Comparison of ENCODE assay signal across 8 cellular contexts in genomic region chr20:63979549-63980316, GRCh38. TPM values are rescaled to one million over a fixed set of nuclear protein-coding genes. Genes with fewer than 3 reads are reported as not detected.
DNase-seq lines count a peak whose midpoint lies in the region; ATAC-seq lines count a peak whose summit lies in the region.

TSS of gene SAMD10 (minus strand) at chr20:63979642. CDS start at chr20:63979467, 175 bp downstream.

- H3K9me3 ChIP-seq in duodenal mucosa (ENCODE audit: control insufficient read depth in 1 of 2, low read length in 2 of 2): no peaks in the 10 kb centered on the region

- H3K4me1 Mint-ChIP-seq in stimulated activated memory B cell treated with anti-CD40 and anti-IgM and Interleukin-4, amounts not matched to agents 10 μg/mL and 1 μg/mL and 100 μg/mL, for 72 hours: peaks cover 55% of the 10 kb centered on the region

- peak; percentile 50 for DNase-seq in EL
- DNase-seq in NCI-H226: peak; percentile 39
- peak; percentile 58 for DNase-seq in activated CD4-positive, alpha-beta T cell treated with anti-CD3 and anti-CD28 coated beads, Interleukin-2, amount 50 U/mL, for 1 hour
- no peak for DNase-seq in mucosa of gallbladder (ENCODE audit: low spot score)

- H3K36me3 Mint-ChIP-seq in stimulated activated memory B cell treated with anti-CD40 and anti-IgM and Interleukin-4, amounts not matched to agents 10 μg/mL and 1 μg/mL and 100 μg/mL, for 72 hours: peaks cover 39% of the 10 kb centered on the region

- ATAC-seq in HG02571 (IDR thresholded peaks at IDR 0.05; ENCODE audit: unreplicated experiment) (peak; percentile 37), GM21529 (IDR thresholded peaks at IDR 0.05; ENCODE audit: unreplicated experiment) (no peak)
- ATAC-seq in stimulated activated memory B cell treated with anti-CD40 and anti-IgM and Interleukin-4, amounts not matched to agents 10 μg/mL and 1 μg/mL and 100 μg/mL, for 72 hours: peak; percentile 75

- H3K4me3 Mint-ChIP-seq in stimulated activated memory B cell treated with anti-CD40 and anti-IgM and Interleukin-4, amounts not matched to agents 10 μg/mL and 1 μg/mL and 100 μg/mL, for 72 hours: peak within 1 kb of the TSS; percentile 86

- peak within 1 kb of the TSS; percentile 20 for H3K27ac ChIP-seq in duodenal mucosa (ENCODE audit: low read depth, low read length)

- H3K9ac ChIP-seq in duodenal mucosa (ENCODE audit: low read depth in 1 of 2, low read length in 2 of 2): peak within 1 kb of the TSS; percentile 43 to 66

- H3K36me3 ChIP-seq in duodenal mucosa (ENCODE audit: control insufficient read depth in 1 of 2, insufficient read depth in 2 of 2, low read length in 2 of 2): peaks cover 4 to 17% of the 10 kb centered on the region in 2 donors

- H3K9me3 Mint-ChIP-seq in stimulated activated memory B cell treated with anti-CD40 and anti-IgM and Interleukin-4, amounts not matched to agents 10 μg/mL and 1 μg/mL and 100 μg/mL, for 72 hours: no peaks in the 10 kb centered on the region

- peak within 1 kb of the TSS; percentile 84 for H3K27ac Mint-ChIP-seq in stimulated activated memory B cell treated with anti-CD40 and anti-IgM and Interleukin-4, amounts not matched to agents 10 μg/mL and 1 μg/mL and 100 μg/mL, for 72 hours

- H3K4me3 ChIP-seq in duodenal mucosa (ENCODE audit: low read depth in 1 of 2, low read length in 2 of 2): peak within 1 kb of the TSS; percentile 95 to 99

- H3K27me3 Mint-ChIP-seq in stimulated activated memory B cell treated with anti-CD40 and anti-IgM and Interleukin-4, amounts not matched to agents 10 μg/mL and 1 μg/mL and 100 μg/mL, for 72 hours: no peaks in the 10 kb centered on the region

- peaks cover 28 to 43% of the 10 kb centered on the region in 2 donors for H3K4me1 ChIP-seq in duodenal mucosa (ENCODE audit: control insufficient read depth in 1 of 2, insufficient read depth in 2 of 2, low read length in 2 of 2)

- H3K27me3 ChIP-seq in duodenal mucosa (ENCODE audit: control insufficient read depth in 1 of 2, insufficient read depth in 2 of 2, low read length in 2 of 2): no peaks in the 10 kb centered on the region

RNA-seq across cellular contexts. Expression of gene SAMD10, which starts in this region (rescaled TPM):
- 12.7 TPM for total RNA-seq in mucosa of gallbladder
